ENCODE assay signal across 8 cellular contexts in the genomic region with DNA sequence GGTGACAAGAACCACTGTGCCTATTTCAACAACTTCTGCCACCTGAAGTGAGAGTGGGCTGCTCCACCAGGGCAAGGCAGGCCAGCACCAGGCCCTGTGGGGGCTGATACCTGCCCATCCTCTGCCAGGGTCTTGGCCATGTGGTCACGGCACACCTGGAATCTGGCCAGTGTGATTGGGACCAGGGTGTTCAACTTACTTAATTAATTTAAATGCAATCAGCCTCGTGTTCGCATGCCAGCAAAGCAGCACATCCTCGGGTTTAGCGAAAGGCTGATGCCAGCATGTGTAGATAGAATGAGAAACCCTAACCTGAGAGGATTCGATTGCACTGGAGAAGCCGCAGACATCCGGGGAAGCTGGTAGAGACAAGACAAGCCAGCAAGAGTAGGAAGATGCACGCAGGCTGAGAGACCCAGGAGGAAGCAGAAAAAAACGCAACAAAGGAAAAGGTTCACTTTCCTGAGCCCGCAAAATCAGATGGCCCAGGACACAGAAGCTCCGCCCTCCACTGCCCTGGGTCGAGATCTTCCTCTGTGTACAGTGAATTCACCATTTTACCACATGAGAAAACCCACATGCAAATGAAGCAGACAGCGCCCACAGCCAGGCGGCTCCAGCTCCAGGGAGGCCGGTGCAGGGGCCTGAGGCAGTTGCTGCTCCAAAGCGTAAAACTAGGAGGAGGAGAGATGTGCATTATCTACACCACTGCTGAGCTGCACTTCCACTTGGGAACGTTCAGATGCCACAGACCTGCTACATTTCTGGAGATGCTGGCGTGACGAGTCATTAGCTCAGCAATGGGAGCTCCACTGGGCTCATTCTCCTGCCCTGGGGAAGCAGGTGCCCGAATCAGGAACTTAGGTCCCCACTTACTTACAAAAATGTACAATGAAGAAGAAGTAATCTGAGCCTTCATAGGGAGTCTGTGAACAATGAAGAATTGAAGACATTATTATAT.
DNase-seq lines count a peak whose midpoint lies in the region; ATAC-seq and TF ChIP-seq lines count a peak whose summit lies in the region.

No MANE protein-coding gene starts in this region.

- intact Hi-C loops in breast epithelium (cut with DNase I; ENCODE audit: low total_unique reads), result no loop called here
- intact Hi-C loops in mammary epithelial cell (cut with micrococcal nuclease), result no loop called here

- no peaks in the 10 kb centered on the region for H3K9me3 Mint-ChIP-seq in activated T-cell treated with anti-CD3 and anti-CD28 coated beads, Interleukin-2, amount 50 U/mL, for 4 hours

- H3K4me1 ChIP-seq in breast epithelium (peaks cover 0 to 7% of the 10 kb centered on the region in 2 donors), mammary epithelial cell (ENCODE audit: insufficient read depth, low read length) (no peaks in the 10 kb centered on the region)

- H3K4me1 Mint-ChIP-seq in activated T-cell treated with anti-CD3 and anti-CD28 coated beads, Interleukin-2, amount 50 U/mL, for 4 hours (ENCODE audit: low read depth), result peaks cover 13% of the 10 kb centered on the region

- H3K27me3 ChIP-seq in breast epithelium (no peaks in the 10 kb centered on the region), mammary epithelial cell (ENCODE audit: insufficient read depth, low read length) (no peaks in the 10 kb centered on the region)

- no peak overlapping the region for H3K4me3 ChIP-seq in breast epithelium
- no peak overlapping the region for H3K4me3 ChIP-seq in mammary epithelial cell (replicated peaks in 1 of 3; ENCODE audit: insufficient read depth in 1 of 3, low read depth in 2 of 3, low read length in 3 of 3)

- no peak for TF ChIP-seq POLR2A in breast epithelium (IDR thresholded peaks at IDR 0.05)

- no peak for TF ChIP-seq CTCF in breast epithelium (IDR thresholded peaks at IDR 0.05)
- TF ChIP-seq CTCF in mammary epithelial cell (conservative IDR thresholded peaks at IDR 0.05 in 1 of 2, IDR thresholded peaks at IDR 0.05 in 1 of 2; ENCODE audit: extremely low read depth in 1 of 2, insufficient read depth in 1 of 2, low read depth in 1 of 2, low read length in 2 of 2), result no peak

- dilution Hi-C loops in mammary epithelial cell (cut with HindIII; ENCODE audit: low sequenced_read_pairs), result loop anchor here (5.0 kb wide), 1 partner anchor 78 kb away; no protein-coding TSS in a partner anchor

- H3K27me3 Mint-ChIP-seq in activated T-cell treated with anti-CD3 and anti-CD28 coated beads, Interleukin-2, amount 50 U/mL, for 4 hours (ENCODE audit: low read depth), result peaks cover 7% of the 10 kb centered on the region

- no peaks in the 10 kb centered on the region for H4K20me1 ChIP-seq in mammary epithelial cell (ENCODE audit: insufficient read depth, low read length)

- WGBS in mammary epithelial cell (ENCODE audit: low coverage, missing lambda C conversion rate), result 65% methylated on average over 19 of the region's 21 CpGs

- H3K36me3 ChIP-seq in breast epithelium, result no peaks in the 10 kb centered on the region
- no peaks in the 10 kb centered on the region for H3K36me3 ChIP-seq in mammary epithelial cell (ENCODE audit: insufficient read depth, low read length)

- H2AFZ ChIP-seq in mammary epithelial cell (ENCODE audit: low read depth, low read length), result no peak overlapping the region

- H3K27ac ChIP-seq in breast epithelium (peak overlapping the region; percentile 48 to 80), mammary epithelial cell (ENCODE audit: insufficient read depth, low read depth, low read length) (no peak overlapping the region)

- ATAC-seq in activated T-cell treated with anti-CD3 and anti-CD28 coated beads, Interleukin-2, amount 50 U/mL, for 4 hours, result peak; percentile 94 to 97
- no peak for ATAC-seq in esophagus mucosa

- H3K4me2 ChIP-seq in mammary epithelial cell (ENCODE audit: insufficient read depth, low read depth, low read length), result no peak overlapping the region

- peak overlapping the region; percentile 50 for H3K4me3 Mint-ChIP-seq in activated T-cell treated with anti-CD3 and anti-CD28 coated beads, Interleukin-2, amount 50 U/mL, for 4 hours

- H3K36me3 Mint-ChIP-seq in activated T-cell treated with anti-CD3 and anti-CD28 coated beads, Interleukin-2, amount 50 U/mL, for 4 hours (ENCODE audit: insufficient read depth), result no peaks in the 10 kb centered on the region

- H3K9ac ChIP-seq in mammary epithelial cell (ENCODE audit: insufficient read depth, low read length), result no peak overlapping the region

- H3K79me2 ChIP-seq in mammary epithelial cell (ENCODE audit: insufficient read depth, low read length), result no peaks in the 10 kb centered on the region

- in situ Hi-C loops in mammary epithelial cell (cut with MboI; ENCODE audit: low sequenced_read_pairs in 2 of 2), result no loop called here

- DNase-seq in breast epithelium (ENCODE audit: low spot score in 2 of 2) (peak in 1 of 2 donors; percentile 18), mammary epithelial cell (no peak), HT1080 (ENCODE audit: low read depth) (peak; percentile 41), NOMO-1 treated with DMSO at 0.1 percent for 48 hours (lab: John Stamatoyannopoulos, UW; ENCODE audit: unreplicated experiment) (no peak), NCI-H345 (lab: John Stamatoyannopoulos, UW) (no peak)
- no peak for DNase-seq in activated T-cell treated with anti-CD3 and anti-CD28 coated beads, Interleukin-2, amount 50 U/mL, for 4 hours
- peak; percentile 7 to 12 for DNase-seq in stimulated activated CD4-positive, alpha-beta T cell treated with anti-CD3 and anti-CD28 coated beads, Interleukin-1b, Interleukin-23, amount 100 ng/mL, for 4 hours (ENCODE audit: low read depth in 2 of 2)

- H3K9me3 ChIP-seq in breast epithelium (no peaks in the 10 kb centered on the region), mammary epithelial cell (replicated peaks; ENCODE audit: insufficient read depth, low read length) (peaks cover 17% of the 10 kb centered on the region)

- BruUV-seq in mammary epithelial cell (replicated peaks; lab: Mats Ljungman, UMichigan), result no TSS peak

- CTCF ChIA-PET in mammary epithelial cell (lab: Charles Lee; ENCODE audit: low non-redundant PET), result no interaction called here

Comparison
In these comparisons a context has a peak if more than half of its experiments do, and no peak if none do; other contexts are left out.
1. DNase-seq: peak in HT1080 (single experiment) and stimulated activated CD4-positive, alpha-beta T cell treated with anti-CD3 and anti-CD28 coated beads, Interleukin-1b, Interleukin-23, amount 100 ng/mL, for 4 hours (2 of 2); none in mammary epithelial cell (single experiment), activated T-cell treated with anti-CD3 and anti-CD28 coated beads, Interleukin-2, amount 50 U/mL, for 4 hours (single experiment), NOMO-1 treated with DMSO at 0.1 percent for 48 hours (single experiment) and NCI-H345 (single experiment).